ENCODE assay signal across 8 cellular contexts in genomic region chr9:134377976-134378375, GRCh38. TPM values are rescaled to one million over a fixed set of nuclear protein-coding genes. Genes with fewer than 3 reads are reported as not detected.
DNase-seq lines count a peak whose midpoint lies in the region; ATAC-seq and TF ChIP-seq lines count a peak whose summit lies in the region.

No MANE protein-coding gene starts in this region.

- H3K4me3 Mint-ChIP-seq in osteocyte (ENCODE audit: unreplicated experiment) = peak overlapping the region; percentile 6

- no peaks in the 10 kb centered on the region for H3K36me3 Mint-ChIP-seq in osteocyte (ENCODE audit: unreplicated experiment)

- H3K36me3 ChIP-seq in esophagus (ENCODE audit: control insufficient read depth in 2 of 2, insufficient read depth in 2 of 2, low read length in 1 of 2) = peaks cover 0 to 8% of the 10 kb centered on the region in 2 donors

- H3K4me1 ChIP-seq in esophagus (ENCODE audit: control insufficient read depth in 2 of 2, insufficient read depth in 2 of 2, low read length in 1 of 2) = peaks cover 60 to 87% of the 10 kb centered on the region in 2 donors

- peaks cover 89% of the 10 kb centered on the region for H3K4me1 Mint-ChIP-seq in osteocyte (ENCODE audit: unreplicated experiment)

- ATAC-seq in activated CD4-positive, CD25-positive, alpha-beta regulatory T cell treated with anti-CD3 and anti-CD28 coated beads, Interleukin-2, amount 50 U/mL, for 24 hours = no peak
- ATAC-seq in GM18870 (IDR thresholded peaks at IDR 0.05; ENCODE audit: unreplicated experiment) (no peak), HG03045 (IDR thresholded peaks at IDR 0.05; ENCODE audit: unreplicated experiment) (no peak)

- H3K9me3 Mint-ChIP-seq in osteocyte (ENCODE audit: unreplicated experiment) = no peaks in the 10 kb centered on the region

- WGBS in esophagus, 2 donors = 21 to 28% methylated on average over 17 of the region's 17 CpGs

- no peak for TF ChIP-seq CTCF in osteocyte (IDR thresholded peaks at IDR 0.05)

- H3K9me3 ChIP-seq in esophagus (ENCODE audit: control insufficient read depth in 2 of 2, insufficient read depth in 1 of 2, low read depth in 1 of 2, low read length in 1 of 2) = no peaks in the 10 kb centered on the region

- H3K27me3 ChIP-seq in esophagus (ENCODE audit: control insufficient read depth in 1 of 2, insufficient read depth in 2 of 2, low read length in 2 of 2) = no peaks in the 10 kb centered on the region

- DNase-seq in AG08395 (ENCODE audit: low spot score) (peak; percentile 54), NCI-H2196 (lab: John Stamatoyannopoulos, UW; ENCODE audit: unreplicated experiment) (peak; percentile 57), osteocyte (ENCODE audit: extremely low spot score, unreplicated experiment) (no peak), retina (no peak)

- peak overlapping the region; percentile 94 to 96 for H3K27ac ChIP-seq in esophagus (ENCODE audit: low read depth in 2 of 2, low read length in 1 of 2)

- no peaks in the 10 kb centered on the region for H3K27me3 Mint-ChIP-seq in osteocyte (ENCODE audit: unreplicated experiment)

- no peak overlapping the region for H3K4me3 ChIP-seq in esophagus (ENCODE audit: low read depth in 1 of 2, low read length in 2 of 2)

- H3K27ac Mint-ChIP-seq in osteocyte (ENCODE audit: unreplicated experiment) = peak overlapping the region; percentile 83

RNA-seq across cellular contexts. Expression of gene RXRA, which starts 51.7 kb away (rescaled TPM):
- polyA plus RNA-seq in esophagus = 10 to 100 TPM; 31.4 to 63.4 TPM
- 76.4 and 82.2 TPM in 2 replicates for total RNA-seq in osteocyte

Comparison
In these comparisons a context has a peak if more than half of its experiments do, and no peak if none do; other contexts are left out.
1. DNase-seq: peak in AG08395 (single experiment) and NCI-H2196 (single experiment); none in osteocyte (single experiment) and retina (single experiment).